In genomic region chr11:61675826-61676225, GRCh38 we compare ENCODE assay signal across 17 cellular contexts.
"Had no signal": no experiment of that assay in that cellular context is flagged by ENCODE, and none has a peak within 500 bp of the region (broad histone marks: within the 10 kb centered on the region; RNA-seq: fewer than 3 reads in every experiment).

No MANE protein-coding gene starts in this region.

- H3K27me3 Mint-ChIP-seq: progenitor cell of endocrine pancreas had no signal

- H3K4me3 Mint-ChIP-seq: activated CD4-positive, alpha-beta T cell treated with anti-CD3 and anti-CD28 coated beads, Interleukin-2, amount 10 ng/mL, durations not matched to agents 24 days and 14 days; activated CD8-positive, alpha-beta T cell treated with anti-CD3 and anti-CD28 coated beads, Interleukin-2, amount 10 ng/mL, durations not matched to agents 7 days and 5 days; activated naive CD4-positive, alpha-beta T cell treated with anti-CD3 and anti-CD28 coated beads, Interleukin-2, amount 10 ng/mL, durations not matched to agents 7 days and 5 days; activated naive CD8-positive, alpha-beta T cell treated with anti-CD3 and anti-CD28 coated beads, Interleukin-2, amount 50 U/mL, for 24 hours; activated T-cell treated with anti-CD3 and anti-CD28 coated beads, Interleukin-2, amount 50 U/mL, for 4 hours; natural killer cell treated with Interleukin-12 subunit alpha and Interleukin-12 subunit beta and Interleukin-15 and Interleukin-18, amount 100 ng/mL, for 72 hours; stimulated activated naive CD8-positive, alpha-beta T cell treated with anti-CD3 and anti-CD28 coated beads, Interleukin-15, Interleukin-2, amounts not matched to agents 100 ng/mL and 50 ng/mL, for 24 hours had no signal

- H3K36me3 ChIP-seq: esophagus muscularis mucosa, right atrium auricular region, transverse colon, uterus had no signal

- H3K27ac Mint-ChIP-seq: activated CD4-positive, alpha-beta T cell treated with anti-CD3 and anti-CD28 coated beads, Interleukin-2, amount 10 ng/mL, durations not matched to agents 24 days and 14 days; activated CD8-positive, alpha-beta T cell treated with anti-CD3 and anti-CD28 coated beads, Interleukin-2, amount 10 ng/mL, durations not matched to agents 7 days and 5 days; activated naive CD4-positive, alpha-beta T cell treated with anti-CD3 and anti-CD28 coated beads, Interleukin-2, amount 10 ng/mL, durations not matched to agents 7 days and 5 days; activated naive CD8-positive, alpha-beta T cell treated with anti-CD3 and anti-CD28 coated beads, Interleukin-2, amount 50 U/mL, for 24 hours; natural killer cell treated with Interleukin-12 subunit alpha and Interleukin-12 subunit beta and Interleukin-15 and Interleukin-18, amount 100 ng/mL, for 72 hours; progenitor cell of endocrine pancreas; stimulated activated naive CD8-positive, alpha-beta T cell treated with anti-CD3 and anti-CD28 coated beads, Interleukin-15, Interleukin-2, amounts not matched to agents 100 ng/mL and 50 ng/mL, for 24 hours had no signal

- H3K9me3 Mint-ChIP-seq: activated CD4-positive, alpha-beta T cell treated with anti-CD3 and anti-CD28 coated beads, Interleukin-2, amount 10 ng/mL, durations not matched to agents 24 days and 14 days; activated naive CD4-positive, alpha-beta T cell treated with anti-CD3 and anti-CD28 coated beads, Interleukin-2, amount 10 ng/mL, durations not matched to agents 7 days and 5 days; activated naive CD8-positive, alpha-beta T cell treated with anti-CD3 and anti-CD28 coated beads, Interleukin-2, amount 50 U/mL, for 24 hours; activated T-cell treated with anti-CD3 and anti-CD28 coated beads, Interleukin-2, amount 50 U/mL, for 4 hours; natural killer cell treated with Interleukin-12 subunit alpha and Interleukin-12 subunit beta and Interleukin-15 and Interleukin-18, amount 100 ng/mL, for 72 hours; stimulated activated naive CD8-positive, alpha-beta T cell treated with anti-CD3 and anti-CD28 coated beads, Interleukin-15, Interleukin-2, amounts not matched to agents 100 ng/mL and 50 ng/mL, for 24 hours had no signal

- H3K36me3 Mint-ChIP-seq: activated naive CD4-positive, alpha-beta T cell treated with anti-CD3 and anti-CD28 coated beads, Interleukin-2, amount 10 ng/mL, durations not matched to agents 7 days and 5 days; natural killer cell treated with Interleukin-12 subunit alpha and Interleukin-12 subunit beta and Interleukin-15 and Interleukin-18, amount 100 ng/mL, for 72 hours had no signal

- ATAC-seq: activated CD8-positive, alpha-beta T cell treated with anti-CD3 and anti-CD28 coated beads, Interleukin-2, amount 10 ng/mL, durations not matched to agents 7 days and 5 days; activated naive CD8-positive, alpha-beta T cell treated with anti-CD3 and anti-CD28 coated beads, Interleukin-2, amount 50 U/mL, for 24 hours; activated T-cell treated with anti-CD3 and anti-CD28 coated beads, Interleukin-2, amount 50 U/mL, for 4 hours; natural killer cell treated with Interleukin-12 subunit alpha and Interleukin-12 subunit beta and Interleukin-15 and Interleukin-18, amount 100 ng/mL, for 72 hours had no signal

- H3K9me3 ChIP-seq: esophagus muscularis mucosa, right atrium auricular region, transverse colon, uterus had no signal

- H3K27me3 ChIP-seq: right atrium auricular region, transverse colon, uterus had no signal

- H3K4me3 ChIP-seq: esophagus muscularis mucosa, right atrium auricular region, skin epidermis, transverse colon, uterus had no signal

- H3K27ac ChIP-seq: esophagus muscularis mucosa, right atrium auricular region, skin epidermis, transverse colon, uterus had no signal

- DNase-seq: activated CD4-positive, alpha-beta T cell treated with anti-CD3 and anti-CD28 coated beads, Interleukin-2, amount 10 ng/mL, durations not matched to agents 24 days and 14 days; activated CD8-positive, alpha-beta T cell treated with anti-CD3 and anti-CD28 coated beads, Interleukin-2, amount 10 ng/mL, durations not matched to agents 7 days and 5 days; activated effector memory CD4-positive, alpha-beta T cell treated with Interleukin-2 at 50 U/mL for 16 hours; activated naive CD4-positive, alpha-beta T cell treated with anti-CD3 and anti-CD28 coated beads, Interleukin-2, amount 10 ng/mL, durations not matched to agents 7 days and 5 days; activated naive CD8-positive, alpha-beta T cell treated with anti-CD3 and anti-CD28 coated beads, Interleukin-2, amount 50 U/mL, for 24 hours; activated T-cell treated with anti-CD3 and anti-CD28 coated beads, Interleukin-2, amount 50 U/mL, for 4 hours; aorta; cortex of kidney; mesendoderm; transverse colon; uterus had no signal
